15 cellular contexts compared by ENCODE assay signal in genomic region chrX:37425370-37425769, GRCh38.
"Had no signal": no experiment of that assay in that cellular context is flagged by ENCODE, and none has a peak within 500 bp of the region (broad histone marks: within the 10 kb centered on the region; RNA-seq: fewer than 3 reads in every experiment).

No MANE protein-coding gene starts in this region.

- H3K27ac ChIP-seq: body of pancreas, skin epidermis, stomach, thoracic aorta had no signal

- H3K4me1 ChIP-seq: body of pancreas, stomach had no signal

- H3K9me3 Mint-ChIP-seq: activated naive CD8-positive, alpha-beta T cell treated with anti-CD3 and anti-CD28 coated beads, Interleukin-2, amount 50 U/mL, for 24 hours; activated T-helper 1 cell treated with anti-CD3 and anti-CD28 coated beads, Interleukin-12 subunit alpha, Interleukin-12 subunit beta, Interleukin-2, Interleukin-4 antibody, amounts not matched to agents 30 ng/mL and 10 ng/mL and 1 ng/mL, durations not matched to agents 14 hours and 24 hours and 36 hours; memory B cell had no signal

- H3K4me3 Mint-ChIP-seq: activated CD8-positive, alpha-beta T cell treated with anti-CD3 and anti-CD28 coated beads, Interleukin-2, amount 10 ng/mL, durations not matched to agents 7 days and 5 days; activated naive CD8-positive, alpha-beta T cell treated with anti-CD3 and anti-CD28 coated beads, Interleukin-2, amount 50 U/mL, for 24 hours; activated T-helper 1 cell treated with anti-CD3 and anti-CD28 coated beads, Interleukin-12 subunit alpha, Interleukin-12 subunit beta, Interleukin-2, Interleukin-4 antibody, amounts not matched to agents 30 ng/mL and 10 ng/mL and 1 ng/mL, durations not matched to agents 14 hours and 24 hours and 36 hours; endodermal cell; memory B cell; WTC11 had no signal

- DNase-seq: activated CD4-positive, alpha-beta T cell treated with anti-CD3 and anti-CD28 coated beads for 48 hours; activated CD8-positive, alpha-beta memory T cell treated with anti-CD3 and anti-CD28 coated beads, Interleukin-2, amount 50 U/mL, for 48 hours; activated CD8-positive, alpha-beta T cell treated with anti-CD3 and anti-CD28 coated beads, Interleukin-2, amount 10 ng/mL, durations not matched to agents 7 days and 5 days; activated naive CD4-positive, alpha-beta T cell treated with Interleukin-2 at 50 U/mL for 16 hours; activated naive CD8-positive, alpha-beta T cell treated with anti-CD3 and anti-CD28 coated beads, Interleukin-2, amount 50 U/mL, for 24 hours; body of pancreas; cerebellar nuclear complex; endodermal cell; stomach; T-helper 1 cell had no signal

- H3K9me3 ChIP-seq: body of pancreas, thoracic aorta had no signal

- H3K36me3 Mint-ChIP-seq: memory B cell had no signal

- H3K4me3 ChIP-seq: body of pancreas, skin epidermis, stomach, thoracic aorta had no signal

- H3K27ac Mint-ChIP-seq: activated CD8-positive, alpha-beta T cell treated with anti-CD3 and anti-CD28 coated beads, Interleukin-2, amount 10 ng/mL, durations not matched to agents 7 days and 5 days; activated naive CD8-positive, alpha-beta T cell treated with anti-CD3 and anti-CD28 coated beads, Interleukin-2, amount 50 U/mL, for 24 hours; activated T-helper 1 cell treated with anti-CD3 and anti-CD28 coated beads, Interleukin-12 subunit alpha, Interleukin-12 subunit beta, Interleukin-2, Interleukin-4 antibody, amounts not matched to agents 30 ng/mL and 10 ng/mL and 1 ng/mL, durations not matched to agents 14 hours and 24 hours and 36 hours; endodermal cell; memory B cell; WTC11 had no signal

- H3K4me1 Mint-ChIP-seq: activated naive CD8-positive, alpha-beta T cell treated with anti-CD3 and anti-CD28 coated beads, Interleukin-2, amount 50 U/mL, for 24 hours; endodermal cell; memory B cell had no signal

- ATAC-seq: activated CD8-positive, alpha-beta T cell treated with anti-CD3 and anti-CD28 coated beads, Interleukin-2, amount 10 ng/mL, durations not matched to agents 7 days and 5 days; activated naive CD8-positive, alpha-beta T cell treated with anti-CD3 and anti-CD28 coated beads, Interleukin-2, amount 50 U/mL, for 24 hours; body of pancreas; WTC11 had no signal

- H3K27me3 ChIP-seq: body of pancreas, stomach had no signal

- H3K36me3 ChIP-seq: stomach, thoracic aorta had no signal

- H3K27me3 Mint-ChIP-seq: activated naive CD8-positive, alpha-beta T cell treated with anti-CD3 and anti-CD28 coated beads, Interleukin-2, amount 50 U/mL, for 24 hours; memory B cell had no signal
